ENCODE assay signal across 17 cellular contexts in genomic region chr13:19981685-19982238, GRCh38.
"Had no signal": no experiment of that assay in that cellular context is flagged by ENCODE, and none has a peak within 500 bp of the region (broad histone marks: within the 10 kb centered on the region; RNA-seq: fewer than 3 reads in every experiment).

No MANE protein-coding gene starts in this region.

- H3K27ac ChIP-seq: adrenal gland, colonic mucosa, esophagus muscularis mucosa, psoas muscle, right lobe of liver, suprapubic skin had no signal

- H3K4me3 Mint-ChIP-seq: activated naive CD4-positive, alpha-beta T cell treated with anti-CD3 and anti-CD28 coated beads, Interleukin-2, amount 50 U/mL, for 24 hours; activated T-cell treated with anti-CD3 and anti-CD28 coated beads, Interleukin-2, amount 50 U/mL, for 4 hours; nephron; stimulated activated naive CD8-positive, alpha-beta T cell treated with anti-CD3 and anti-CD28 coated beads, Interleukin-15, Interleukin-2, amounts not matched to agents 100 ng/mL and 50 ng/mL, for 24 hours; type B pancreatic cell had no signal

- H3K27me3 ChIP-seq: adrenal gland, cardiac muscle cell, colonic mucosa, esophagus muscularis mucosa, right lobe of liver, suprapubic skin had no signal

- ATAC-seq: activated T-cell treated with anti-CD3 and anti-CD28 coated beads, Interleukin-2, amount 50 U/mL, for 4 hours; psoas muscle; right lobe of liver had no signal

- H3K27ac Mint-ChIP-seq: activated naive CD4-positive, alpha-beta T cell treated with anti-CD3 and anti-CD28 coated beads, Interleukin-2, amount 50 U/mL, for 24 hours; nephron; stimulated activated naive CD8-positive, alpha-beta T cell treated with anti-CD3 and anti-CD28 coated beads, Interleukin-15, Interleukin-2, amounts not matched to agents 100 ng/mL and 50 ng/mL, for 24 hours; type B pancreatic cell had no signal

- H3K9me3 ChIP-seq: colonic mucosa, psoas muscle, right lobe of liver, suprapubic skin had no signal

- DNase-seq: activated CD4-positive, alpha-beta T cell treated with anti-CD3 and anti-CD28 coated beads, Interleukin-2, amount 50 U/mL, for 4 hours; activated CD4-positive, CD25-positive, alpha-beta regulatory T cell treated with anti-CD3 and anti-CD28 coated beads, Interleukin-2, amount 50 U/mL, for 72 hours; activated effector memory CD4-positive, alpha-beta T cell treated with Interleukin-2 at 50 U/mL for 16 hours; activated T-cell treated with anti-CD3 and anti-CD28 coated beads, Interleukin-2, amount 50 U/mL, for 4 hours; adrenal gland; colonic mucosa; hypothalamus; kidney glomerular epithelial cell; psoas muscle; right lobe of liver had no signal

- H3K27me3 Mint-ChIP-seq: activated naive CD4-positive, alpha-beta T cell treated with anti-CD3 and anti-CD28 coated beads, Interleukin-2, amount 50 U/mL, for 24 hours; stimulated activated naive CD8-positive, alpha-beta T cell treated with anti-CD3 and anti-CD28 coated beads, Interleukin-15, Interleukin-2, amounts not matched to agents 100 ng/mL and 50 ng/mL, for 24 hours; type B pancreatic cell had no signal
